ENCODE assay signal across 31 cellular contexts in the genomic region with DNA sequence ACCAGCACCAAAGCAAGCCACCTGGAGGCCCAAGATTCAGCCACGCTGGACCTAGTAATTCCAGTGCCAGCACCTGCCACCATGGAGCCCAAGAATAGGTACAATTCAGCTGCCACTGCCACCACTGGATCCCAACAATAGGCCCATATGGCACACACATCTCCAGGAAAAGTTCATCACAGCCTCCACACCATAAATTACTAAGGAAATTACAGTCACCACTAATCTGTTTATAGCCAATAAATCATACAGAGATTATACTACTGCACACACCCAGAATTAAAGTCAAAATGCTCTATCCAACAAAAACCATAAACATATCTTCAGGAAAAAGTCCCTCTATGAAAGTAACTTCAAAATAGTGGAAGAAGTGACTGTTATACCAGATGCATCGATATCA.
"Had no signal": no experiment of that assay in that cellular context is flagged by ENCODE, and none has a peak within 500 bp of the region (broad histone marks: within the 10 kb centered on the region; RNA-seq: fewer than 3 reads in every experiment).

No MANE protein-coding gene starts in this region.

- DNase-seq: Karpas-422, KG1, MG63, MM.1S, NCI-H1048, NCI-H1092, NCI-H1092 treated with DMSO at 0.1 percent for 48 hours, NCI-H1105, NCI-H1105 treated with DMSO at 0.1 percent for 48 hours, NCI-H1417, NCI-H1417 treated with DMSO at 0.1 percent for 48 hours, NCI-H1436, NCI-H1436 treated with DMSO at 0.1 percent for 48 hours, NCI-H146, NCI-H1694, NCI-H1694 treated with DMSO at 0.1 percent for 48 hours, NCI-H187, NCI-H187 treated with DMSO at 0.1 percent for 48 hours, NCI-H2029, NCI-H2029 treated with DMSO at 0.1 percent for 48 hours, NCI-H2081, NCI-H2081 treated with DMSO at 0.1 percent for 48 hours, NCI-H2107, NCI-H2171, NCI-H2171 treated with DMSO at 0.1 percent for 48 hours, NCI-H2227 treated with DMSO at 0.1 percent for 48 hours, NCI-H226, NCI-H345, NCI-H446, NCI-H446 treated with DMSO at 0.1 percent for 48 hours had no signal

- H3K4me3 ChIP-seq: MG63 had no signal

- H3K36me3 ChIP-seq: MG63 had no signal

- H3K27me3 ChIP-seq: MG63 had no signal

- H3K4me2 ChIP-seq: KMS-11 had no signal

- H3K27ac ChIP-seq: KMS-11 had no signal

- H3K9me3 ChIP-seq: MG63 had no signal

- H3K9ac ChIP-seq: KMS-11 had no signal
